Comparison of ENCODE assay signal across 30 cellular contexts in genomic region chr1:57872913-57873312, GRCh38.
"Had no signal": no experiment of that assay in that cellular context is flagged by ENCODE, and none has a peak within 500 bp of the region (broad histone marks: within the 10 kb centered on the region; RNA-seq: fewer than 3 reads in every experiment).

No MANE protein-coding gene starts in this region.

- H3K4me3 ChIP-seq: adrenal gland, ascending aorta, body of pancreas, breast epithelium, cardiac muscle cell had no signal

- H3K36me3 ChIP-seq: adrenal gland, ascending aorta, brain microvascular endothelial cell, breast epithelium, cardiac muscle cell had no signal

- H3K9me3 ChIP-seq: adrenal gland, ascending aorta, body of pancreas, breast epithelium had no signal

- DNase-seq: activated effector memory CD4-positive, alpha-beta T cell treated with anti-CD3 and anti-CD28 coated beads, Interleukin-2, amount 50 U/mL, for 16 hours; activated effector memory CD4-positive, alpha-beta T cell treated with Interleukin-2 at 50 U/mL for 16 hours; activated gamma-delta T cell; activated gamma-delta T cell treated with Interleukin-2 at 50 U/mL for 16 hours; activated naive CD4-positive, alpha-beta T cell; activated naive CD4-positive, alpha-beta T cell treated with anti-CD3 and anti-CD28 coated beads for 36 hours; activated naive CD4-positive, alpha-beta T cell treated with anti-CD3 and anti-CD28 coated beads, Interleukin-2, amount 10 ng/mL, durations not matched to agents 7 days and 5 days; activated naive CD4-positive, alpha-beta T cell treated with anti-CD3 and anti-CD28 coated beads, Interleukin-2, amount 50 U/mL, for 16 hours; activated naive CD4-positive, alpha-beta T cell treated with Interleukin-2 at 50 U/mL for 16 hours; activated naive CD8-positive, alpha-beta T cell treated with anti-CD3 and anti-CD28 coated beads for 36 hours; activated naive CD8-positive, alpha-beta T cell treated with anti-CD3 and anti-CD28 coated beads, Interleukin-2, amount 10 ng/mL, durations not matched to agents 7 days and 5 days; activated naive CD8-positive, alpha-beta T cell treated with anti-CD3 and anti-CD28 coated beads, Interleukin-2, amount 50 U/mL, for 24 hours; activated T-cell treated with anti-CD3 and anti-CD28 coated beads, Interleukin-2, amount 50 U/mL, for 4 hours; activated T-cell treated with anti-CD3 and anti-CD28 coated beads, Interleukin-2, amount 50 U/mL, for 48 hours; activated T-cell treated with anti-CD3 and anti-CD28 coated beads, Interleukin-2, amount 50 U/mL, for 72 hours; adrenal gland; amniotic stem cell; amygdala; anterior cingulate cortex; aorta; body of pancreas; brain microvascular endothelial cell; caudate nucleus; central memory CD4-positive, alpha-beta T cell; cerebellar nuclear complex had no signal

- H3K27me3 ChIP-seq: adrenal gland, ascending aorta, body of pancreas, brain microvascular endothelial cell, breast epithelium, cardiac muscle cell had no signal

- H3K27ac ChIP-seq: adrenal gland, ascending aorta, body of pancreas, brain microvascular endothelial cell, breast epithelium, cardiac muscle cell had no signal

- ATAC-seq: activated naive CD4-positive, alpha-beta T cell treated with anti-CD3 and anti-CD28 coated beads, Interleukin-2, amount 50 U/mL, for 72 hours; activated naive CD8-positive, alpha-beta T cell treated with anti-CD3 and anti-CD28 coated beads, Interleukin-2, amount 50 U/mL, for 24 hours; activated T-cell treated with anti-CD3 and anti-CD28 coated beads, Interleukin-2, amount 50 U/mL, for 4 hours; activated T-cell treated with anti-CD3 and anti-CD28 coated beads, Interleukin-2, amount 50 U/mL, for 72 hours; activated T-helper 17 cell treated with anti-CD3 and anti-CD28 coated beads, Interleukin-2, amount 50 U/mL, for 72 hours; body of pancreas had no signal

- H3K4me1 ChIP-seq: adrenal gland, ascending aorta, body of pancreas, breast epithelium had no signal
